Comparison of ENCODE assay signal across 8 cellular contexts in genomic region chr12:51846911-51847829, GRCh38. TPM values are rescaled to one million over a fixed set of nuclear protein-coding genes. Genes with fewer than 3 reads are reported as not detected.
DNase-seq lines count a peak whose midpoint lies in the region; ATAC-seq and TF ChIP-seq lines count a peak whose summit lies in the region.

No MANE protein-coding gene starts in this region.

- ATAC-seq in GM18909 (IDR thresholded peaks at IDR 0.05; ENCODE audit: poor library complexity, unreplicated experiment) = no peak

- no peak for TF ChIP-seq CTCF in HFF-Myc (IDR thresholded peaks at IDR 0.05; ENCODE audit: low read depth, low read length, missing control alignments)
- no peak for TF ChIP-seq CTCF in fibroblast of lung (conservative IDR thresholded peaks at IDR 0.05 in 1 of 2, IDR thresholded peaks at IDR 0.05 in 1 of 2; ENCODE audit: low read depth in 1 of 2, low read length in 2 of 2)
- no peak for TF ChIP-seq CTCF in neural progenitor cell (IDR thresholded peaks at IDR 0.05)
- no peak for TF ChIP-seq CTCF in transverse colon (IDR thresholded peaks at IDR 0.05)

- peaks cover 40% of the 10 kb centered on the region for H3F3A ChIP-seq in neural progenitor cell (ENCODE audit: low read depth)

- H3K9me3 ChIP-seq in fibroblast of lung (ENCODE audit: control insufficient read depth, insufficient read depth, low read depth, low read length) = no peaks in the 10 kb centered on the region
- no peaks in the 10 kb centered on the region for H3K9me3 ChIP-seq in neural progenitor cell (ENCODE audit: low read depth)
- no peaks in the 10 kb centered on the region for H3K9me3 ChIP-seq in transverse colon

- H3K27ac ChIP-seq in fibroblast of lung (ENCODE audit: insufficient read depth, low read length) (no peak overlapping the region), neural progenitor cell (peak overlapping the region; percentile 79), transverse colon (peak overlapping the region; percentile 0 to 55 (median 35))

- intact Hi-C loops in transverse colon (cut with DNase I; ENCODE audit: low total_unique reads) = no loop called here

- peak overlapping the region; percentile 79 for H3K4me2 ChIP-seq in fibroblast of lung (ENCODE audit: extremely low read depth, insufficient read depth, low read length)
- peak overlapping the region; percentile 88 for H3K4me2 ChIP-seq in neural progenitor cell

- H4K20me1 ChIP-seq in fibroblast of lung (ENCODE audit: control insufficient read depth, extremely low read depth, insufficient read depth, low read length) = no peaks in the 10 kb centered on the region
- H4K20me1 ChIP-seq in neural progenitor cell (ENCODE audit: low read depth) = peaks cover 59% of the 10 kb centered on the region

- no peaks in the 10 kb centered on the region for H3K79me2 ChIP-seq in fibroblast of lung (ENCODE audit: control insufficient read depth, insufficient read depth, low read length)
- H3K79me2 ChIP-seq in neural progenitor cell (ENCODE audit: low read depth) = peaks cover 60% of the 10 kb centered on the region

- peaks cover 3% of the 10 kb centered on the region for H3K9me3 Mint-ChIP-seq in neural progenitor cell

- H3K4me1 ChIP-seq in fibroblast of lung (ENCODE audit: control insufficient read depth, extremely low read depth, insufficient read depth, low read length) (no peaks in the 10 kb centered on the region), neural progenitor cell (peaks cover 32% of the 10 kb centered on the region), transverse colon (peaks cover 11 to 23% (median 21%) of the 10 kb centered on the region in 4 donors)

- H3K4me1 Mint-ChIP-seq in neural progenitor cell = peaks cover 63% of the 10 kb centered on the region

- peak overlapping the region; percentile 41 for H3K4me3 ChIP-seq in HFF-Myc (replicated peaks; ENCODE audit: low read depth, low read length)
- peak overlapping the region in 3 of 4 experiments; percentile 15 to 51 (median 34) for H3K4me3 ChIP-seq in fibroblast of lung (replicated peaks in 1 of 4; ENCODE audit: control extremely low read depth in 1 of 4, insufficient read depth in 1 of 4, low read depth in 3 of 4, low read length in 4 of 4)
- H3K4me3 ChIP-seq in neural progenitor cell = peak overlapping the region; percentile 97
- H3K4me3 ChIP-seq in transverse colon = peak overlapping the region; percentile 28 to 52 (median 37)

- H3K27me3 ChIP-seq in fibroblast of lung (ENCODE audit: control insufficient read depth, insufficient read depth, low read length) (peaks cover 52% of the 10 kb centered on the region), neural progenitor cell (peaks cover 4% of the 10 kb centered on the region), transverse colon (peaks cover 85% of the 10 kb centered on the region)

- WGBS in transverse colon (ENCODE audit: low coverage in 1 of 2), 2 donors = 0 to 5% methylated on average over 1 to 40 of the region's 66 CpGs

- H3K36me3 Mint-ChIP-seq in neural progenitor cell = no peaks in the 10 kb centered on the region

- peak overlapping the region; percentile 50 for H3K27ac Mint-ChIP-seq in neural progenitor cell

- H3K4me3 Mint-ChIP-seq in neural progenitor cell = peak overlapping the region; percentile 89

- H3K9ac ChIP-seq in fibroblast of lung (ENCODE audit: insufficient read depth, low read length) (no peak overlapping the region), neural progenitor cell (peak overlapping the region; percentile 43)

- no peaks in the 10 kb centered on the region for H3K36me3 ChIP-seq in fibroblast of lung (ENCODE audit: control insufficient read depth, insufficient read depth, low read length)
- no peaks in the 10 kb centered on the region for H3K36me3 ChIP-seq in neural progenitor cell
- no peaks in the 10 kb centered on the region for H3K36me3 ChIP-seq in transverse colon

- no peak for TF ChIP-seq POLR2A in transverse colon (IDR thresholded peaks at IDR 0.05)

- peak overlapping the region; percentile 34 for H2AFZ ChIP-seq in fibroblast of lung (ENCODE audit: low read length)
- peak overlapping the region; percentile 21 for H2AFZ ChIP-seq in neural progenitor cell (replicated peaks)

- in situ Hi-C loops in transverse colon (cut with MboI; ENCODE audit: low pct_ligation_motif_present in 1 of 4, low pct_unique_long_range_greater_than_20kb in 1 of 4, low sequenced_read_pairs in 3 of 4) = no loop called here

- DNase-seq in HFF-Myc (ENCODE audit: extremely low read depth, low read depth) = no peak
- peak; percentile 82 for DNase-seq in activated CD8-positive, alpha-beta memory T cell treated with anti-CD3 and anti-CD28 coated beads for 24 hours
- peak in 1 of 2 donors; percentile 35 for DNase-seq in fibroblast of lung (ENCODE audit: low read depth in 2 of 2)
- DNase-seq in neural progenitor cell (ENCODE audit: low spot score) = peak; percentile 94
- DNase-seq in transverse colon = peak; percentile 44
- DNase-seq in medulla oblongata (ENCODE audit: extremely low spot score) = no peak
- no peak for DNase-seq in amniotic stem cell (lab: John Stamatoyannopoulos, UW)

- peaks cover 7% of the 10 kb centered on the region for H3K27me3 Mint-ChIP-seq in neural progenitor cell (ENCODE audit: insufficient read depth, low read depth)

- no peak for TF ChIP-seq EP300 in transverse colon (IDR thresholded peaks at IDR 0.05; ENCODE audit: low read depth)

RNA-seq across cellular contexts. Expression of gene FIGNL2, which starts 1.3 kb away (rescaled TPM):
- 0.17 and 0.26 TPM in 2 replicates for total RNA-seq in fibroblast of lung
- 0.06 and 0.07 TPM in 2 replicates for polyA plus RNA-seq in fibroblast of lung
- polyA plus RNA-seq in fibroblast of lung (2012) = 0.05 and 0.06 TPM in 2 replicates
- polyA minus RNA-seq in fibroblast of lung (ENCODE audit: low replicate concordance) = 0.26 TPM in 1 of 2 replicates, not detected in the other
- total RNA-seq in neural progenitor cell (ENCODE audit: low replicate concordance) = 9.3 and 25.1 TPM in 2 replicates
- total RNA-seq in transverse colon = not detected

RNA-seq across cellular contexts. Expression of gene ANKRD33, which starts 40.7 kb away (rescaled TPM):
- under 0.01 TPM in 1 of 2 replicates, not detected in the other for total RNA-seq in fibroblast of lung
- 0.17 TPM in 1 of 2 replicates, not detected in the other for polyA plus RNA-seq in fibroblast of lung
- polyA plus RNA-seq in fibroblast of lung (2012) = 0.06 TPM in 1 of 2 replicates, not detected in the other
- not detected in 2 replicates for polyA minus RNA-seq in fibroblast of lung (ENCODE audit: low replicate concordance)
- 0.39 and 0.46 TPM in 2 replicates for total RNA-seq in neural progenitor cell (ENCODE audit: low replicate concordance)
- not detected for total RNA-seq in transverse colon

Comparison
In these comparisons a context has a peak if more than half of its experiments do, and no peak if none do; other contexts are left out.
1. DNase-seq: peak in activated CD8-positive, alpha-beta memory T cell treated with anti-CD3 and anti-CD28 coated beads for 24 hours (single experiment), neural progenitor cell (single experiment) and transverse colon (single experiment); none in HFF-Myc (single experiment), medulla oblongata (single experiment) and amniotic stem cell (single experiment).
2. H3K4me3 ChIP-seq: peak in every context shown above with its lines; median percentile 97 in neural progenitor cell; 41 in HFF-Myc; 37 in transverse colon; 34 in fibroblast of lung.